Comparison of ENCODE assay signal across 9 cellular contexts in genomic region chr5:164145458-164145857, GRCh38.
"Had no signal": no experiment of that assay in that cellular context is flagged by ENCODE, and none has a peak within 500 bp of the region (broad histone marks: within the 10 kb centered on the region; RNA-seq: fewer than 3 reads in every experiment).

No MANE protein-coding gene starts in this region.

- H3K4me2 ChIP-seq: KMS-11 had no signal

- H3K9ac ChIP-seq: GM23248, KMS-11 had no signal

- H2AFZ ChIP-seq: GM23248 had no signal

- FAIRE-seq: H54, HTR-8/SVneo had no signal

- H3K27ac ChIP-seq: GM23248, KMS-11 had no signal

- ATAC-seq: HCT116 had no signal

- DNase-seq: GM23248, H9, HFFc6, IMR-90, KBM-7 had no signal

- H3K4me3 ChIP-seq: GM23248 had no signal
